ENCODE assay signal across 22 cellular contexts in genomic region chr9:108832179-108832500, GRCh38. TPM values are rescaled to one million over a fixed set of nuclear protein-coding genes. Genes with fewer than 3 reads are reported as not detected.
A peak's percentile ranks its signal among the peaks of the same experiment; 100 is the strongest.
DNase-seq lines count a peak whose midpoint lies in the region; ATAC-seq, FAIRE-seq and TF ChIP-seq lines count a peak whose summit lies in the region.
"Had no signal": no experiment of that assay in that cellular context is flagged by ENCODE, and none has a peak within 500 bp of the region (broad histone marks: within the 10 kb centered on the region; RNA-seq: fewer than 3 reads in every experiment).

No MANE protein-coding gene starts in this region.

- H3K79me2 ChIP-seq in HepG2 (ENCODE audit: insufficient read depth, low read length) = no peaks in the 10 kb centered on the region
- no peaks in the 10 kb centered on the region for H3K79me2 ChIP-seq in keratinocyte (ENCODE audit: control insufficient read depth, insufficient read depth, low read length)

- H2AFZ ChIP-seq in HepG2 (ENCODE audit: low read length) = no peak overlapping the region
- no peak overlapping the region for H2AFZ ChIP-seq in keratinocyte (ENCODE audit: control insufficient read depth, low read length)

- H3K4me1 Mint-ChIP-seq in naive thymus-derived CD8-positive, alpha-beta T cell = peaks cover 0 to 20% (median 0%) of the 10 kb centered on the region in 4 donors

- BruUV-seq in HepG2 (replicated peaks; lab: Mats Ljungman, UMichigan) = no TSS peak

- H3K36me3 ChIP-seq in right lobe of liver (no peaks in the 10 kb centered on the region), HepG2 (replicated peaks in 1 of 2; ENCODE audit: control insufficient read depth in 1 of 2, insufficient read depth in 2 of 2, low read length in 2 of 2) (no peaks in the 10 kb centered on the region), RWPE2 (ENCODE audit: low read depth) (no peaks in the 10 kb centered on the region), keratinocyte (ENCODE audit: control insufficient read depth in 2 of 2, extremely low read depth in 1 of 2, insufficient read depth in 2 of 2, low read length in 2 of 2) (no peaks in the 10 kb centered on the region)
- H3K36me3 ChIP-seq: BE2C had no signal

- TF ChIP-seq EP300 in HepG2 (IDR thresholded peaks at IDR 0.05; ENCODE audit: low read depth in 2 of 2, low read length in 2 of 2) = no peak
- TF ChIP-seq EP300 in HepG2 (CRISPR knock-in tag; IDR thresholded peaks at IDR 0.05; ENCODE audit: borderline replicate concordance) = no peak

- H3K4me3 Mint-ChIP-seq in naive thymus-derived CD8-positive, alpha-beta T cell = no peak overlapping the region
- H3K4me3 Mint-ChIP-seq: CD14-positive monocyte; CD4-positive, alpha-beta memory T cell; HFFc6 had no signal

- WGBS in right lobe of liver (ENCODE audit: insufficient coverage, low coverage, low lambda C conversion rate, missing lambda C conversion rate) = 50% methylated on average over 1 of the region's 3 CpGs
- WGBS in HepG2 (ENCODE audit: low lambda C conversion rate) = 82% methylated on average over 3 of the region's 3 CpGs

- no peaks in the 10 kb centered on the region for H3K36me3 Mint-ChIP-seq in naive thymus-derived CD8-positive, alpha-beta T cell
- H3K36me3 Mint-ChIP-seq: CD14-positive monocyte; CD4-positive, alpha-beta memory T cell had no signal

- H3K9me1 ChIP-seq in keratinocyte (ENCODE audit: control insufficient read depth, extremely low read depth, insufficient read depth, low read length) = no peaks in the 10 kb centered on the region

- intact Hi-C loops in right lobe of liver (cut with DNase I) = no loop called here
- intact Hi-C loops in HepG2 (cut with micrococcal nuclease; ENCODE audit: unreplicated experiment) = no loop called here

- FAIRE-seq in HepG2 (lab: Jason Lieb, UNC) = no peak
- FAIRE-seq in keratinocyte (lab: Jason Lieb, UNC) = no peak
- no peak for FAIRE-seq in GM12892 (lab: Jason Lieb, UNC)
- FAIRE-seq: A204.1 had no signal

- TF ChIP-seq CTCF in right lobe of liver (IDR thresholded peaks at IDR 0.05) (no peak), HepG2 (CRISPR knock-in tag; IDR thresholded peaks at IDR 0.05) (no peak), RWPE2 (IDR thresholded peaks at IDR 0.05; ENCODE audit: poor library complexity, severe bottlenecking) (no peak), keratinocyte (optimal IDR thresholded peaks at IDR 0.05 in 1 of 3, IDR thresholded peaks at IDR 0.05 in 1 of 3, conservative IDR thresholded peaks at IDR 0.05 in 1 of 3; ENCODE audit: extremely low read depth in 1 of 3, insufficient read depth in 2 of 3, low read length in 3 of 3) (no peak)

- H3K4me2 ChIP-seq in HepG2 (ENCODE audit: low read depth, low read length) (no peak overlapping the region), keratinocyte (ENCODE audit: control insufficient read depth, extremely low read depth, insufficient read depth, low read depth, low read length) (peak overlapping the region; percentile 52)

- POLR2A ChIA-PET in HepG2 (lab: Yijun Ruan, JAX) = no interaction called here
- POLR2A ChIA-PET in naive thymus-derived CD8-positive, alpha-beta T cell (lab: Charles Lee) = no interaction called here

- in situ Hi-C loops in HepG2 (cut with HindIII; ENCODE audit: extremely low pct_ligation_motif_present, low pct_unique_long_range_greater_than_20kb) = no loop called here

- DNase-seq in right lobe of liver (no peak), HepG2 (ENCODE audit: low spot score) (no peak), RWPE2 (ENCODE audit: low spot score) (no peak), keratinocyte (ENCODE audit: low read depth, low spot score) (no peak), GM12892 (ENCODE audit: insufficient read length) (no peak)
- DNase-seq in activated CD8-positive, alpha-beta memory T cell treated with anti-CD3 and anti-CD28 coated beads, Interleukin-2, amount 50 U/mL, for 48 hours = no peak
- no peak for DNase-seq in naive thymus-derived CD8-positive, alpha-beta T cell
- DNase-seq: ACHN; BE2C; CD4-positive, alpha-beta memory T cell; DMS153; DMS79; GF-D8; GOT3; H7; HFFc6; IMR-90 had no signal

- H3K27ac Mint-ChIP-seq in naive thymus-derived CD8-positive, alpha-beta T cell = no peak overlapping the region
- H3K27ac Mint-ChIP-seq: CD14-positive monocyte; CD4-positive, alpha-beta memory T cell; HFFc6 had no signal

- H3K27me3 Mint-ChIP-seq in naive thymus-derived CD8-positive, alpha-beta T cell = peaks cover 0 to 9% (median 2%) of the 10 kb centered on the region in 5 donors

- dilution Hi-C loops in keratinocyte (cut with MboI; ENCODE audit: extremely low pct_ligation_motif_present, low sequenced_read_pairs) = no loop called here

- CTCF ChIA-PET in HepG2 (lab: Yijun Ruan, JAX; ENCODE audit: low intra/inter-chr PET ratio, low total read pairs) = no interaction called here

- no peaks in the 10 kb centered on the region for H4K20me1 ChIP-seq in HepG2 (ENCODE audit: insufficient read depth, low read length)
- no peaks in the 10 kb centered on the region for H4K20me1 ChIP-seq in keratinocyte (ENCODE audit: control insufficient read depth, extremely low read depth, insufficient read depth, low read length)

- H3K9ac ChIP-seq in HepG2 (ENCODE audit: insufficient read depth, low read depth, low read length) = no peak overlapping the region
- H3K9ac ChIP-seq in keratinocyte (ENCODE audit: control insufficient read depth, extremely low read depth, insufficient read depth, low read length) = no peak overlapping the region

- ATAC-seq in right lobe of liver (peak in 3 of 4 donors; percentile 25 to 81 (median 48)), HepG2 (no peak), RWPE2 (ENCODE audit: low read depth) (no peak)
- no peak for ATAC-seq in naive thymus-derived CD8-positive, alpha-beta T cell

- H3K9me3 Mint-ChIP-seq in naive thymus-derived CD8-positive, alpha-beta T cell = no peaks in the 10 kb centered on the region
- H3K9me3 Mint-ChIP-seq: CD4-positive, alpha-beta memory T cell; HFFc6 had no signal

- TF ChIP-seq RAD21 in HepG2 (CRISPR knock-in tag; IDR thresholded peaks at IDR 0.05) = no peak

- H3K27me3 ChIP-seq in right lobe of liver (no peaks in the 10 kb centered on the region), HepG2 (ENCODE audit: control insufficient read depth in 1 of 2, insufficient read depth in 2 of 2, low read length in 2 of 2) (no peaks in the 10 kb centered on the region), RWPE2 (ENCODE audit: insufficient read depth, poor library complexity, severe bottlenecking) (no peaks in the 10 kb centered on the region), keratinocyte (ENCODE audit: control insufficient read depth, extremely low read depth, insufficient read depth, low read length) (no peaks in the 10 kb centered on the region)
- H3K27me3 ChIP-seq: BE2C had no signal

- H3K4me3 ChIP-seq in right lobe of liver = no peak overlapping the region
- H3K4me3 ChIP-seq in HepG2 (replicated peaks in 1 of 3; ENCODE audit: insufficient read depth in 1 of 3, low read depth in 2 of 3, low read length in 3 of 3) = no peak overlapping the region
- no peak overlapping the region for H3K4me3 ChIP-seq in RWPE2 (ENCODE audit: severe bottlenecking)
- no peak overlapping the region for H3K4me3 ChIP-seq in keratinocyte (ENCODE audit: control insufficient read depth in 2 of 3, extremely low read depth in 1 of 3, insufficient read depth in 2 of 3, low read depth in 1 of 3, low read length in 3 of 3)

- H3K4me1 ChIP-seq in right lobe of liver = no peaks in the 10 kb centered on the region
- H3K4me1 ChIP-seq in HepG2 (ENCODE audit: insufficient read depth, low read length) = peaks cover 29% of the 10 kb centered on the region
- H3K4me1 ChIP-seq in RWPE2 (ENCODE audit: insufficient read depth, poor library complexity, severe bottlenecking) = peaks cover 48% of the 10 kb centered on the region
- H3K4me1 ChIP-seq in keratinocyte (ENCODE audit: control insufficient read depth, extremely low read depth, insufficient read depth, low read length) = peaks cover 58% of the 10 kb centered on the region
- H3K4me1 ChIP-seq: BE2C had no signal

- H3K9me3 ChIP-seq in right lobe of liver (no peaks in the 10 kb centered on the region), HepG2 (ENCODE audit: low read length) (no peaks in the 10 kb centered on the region), RWPE2 (ENCODE audit: severe bottlenecking) (no peaks in the 10 kb centered on the region), keratinocyte (ENCODE audit: control insufficient read depth, low read depth, low read length) (no peaks in the 10 kb centered on the region)
- H3K9me3 ChIP-seq: BE2C had no signal

- TF ChIP-seq POLR2A in right lobe of liver (IDR thresholded peaks at IDR 0.05) = no peak
- no peak for TF ChIP-seq POLR2A in HepG2 (IDR thresholded peaks at IDR 0.05; ENCODE audit: insufficient read depth in 1 of 2, low read depth in 2 of 2, low read length in 2 of 2)
- TF ChIP-seq POLR2A in GM12892 (IDR thresholded peaks at IDR 0.05; ENCODE audit: low read depth, low read length) = no peak

- H3K27ac ChIP-seq in right lobe of liver (no peak overlapping the region), HepG2 (ENCODE audit: extremely low read length, insufficient read depth, low read length) (no peak overlapping the region), RWPE2 (ENCODE audit: poor library complexity, severe bottlenecking) (peak overlapping the region; percentile 100), keratinocyte (ENCODE audit: control insufficient read depth, insufficient read depth, low read length) (peak overlapping the region; percentile 55)
- H3K27ac ChIP-seq: HL-60 had no signal

RNA-seq across cellular contexts. Expression of gene ACTL7B, which starts 23.6 kb away (rescaled TPM):
- total RNA-seq in right lobe of liver (not detected), HepG2 (2016; rRNA removed; fragmentation: Illumina TruSeq; extraction: Trizol) (0.07 TPM in 1 of 2 replicates, not detected in the other)
- total RNA-seq in HepG2 (2016; cell fraction: cytosol; rRNA removed; fragmentation: Illumina TruSeq; extraction: Trizol; ENCODE audit: low read depth) = not detected in 2 replicates
- 0.13 TPM in 1 of 2 replicates, not detected in the other for total RNA-seq in HepG2 (2016; cell fraction: insoluble cytoplasmic fraction; rRNA removed; fragmentation: Illumina TruSeq; extraction: Trizol)
- not detected in 2 replicates for total RNA-seq in HepG2 (2016; cell fraction: membrane; rRNA removed; fragmentation: Illumina TruSeq; extraction: Trizol)
- total RNA-seq in HepG2 (2016; cell fraction: nucleus; rRNA removed; fragmentation: Illumina TruSeq; extraction: Trizol) = 0.50 and 0.60 TPM in 2 replicates
- polyA plus RNA-seq in HepG2 (2011; rRNA removed) (0.07 and 0.11 TPM in 2 replicates), keratinocyte (0.04 TPM in 1 of 3 replicates, not detected in the others)
- 0.04 TPM in 1 of 2 replicates, not detected in the other for polyA plus RNA-seq in HepG2 (2011; cell fraction: cytosol; rRNA removed)
- polyA plus RNA-seq in HepG2 (2011; cell fraction: nucleus; rRNA removed) = 0.90 and 1.2 TPM in 2 replicates
- 0.07 TPM in 1 of 2 replicates, not detected in the other for polyA plus RNA-seq in HepG2 (2012)
- not detected in 2 replicates for polyA plus RNA-seq in HepG2 (2016; cell fraction: cytosol; fragmentation: Illumina TruSeq; extraction: Trizol; ENCODE audit: low read depth)
- not detected in 2 replicates for polyA plus RNA-seq in HepG2 (2016; cell fraction: insoluble cytoplasmic fraction; fragmentation: Illumina TruSeq; extraction: Trizol; ENCODE audit: low read depth)
- polyA plus RNA-seq in HepG2 (2016; cell fraction: membrane; fragmentation: Illumina TruSeq; extraction: Trizol; ENCODE audit: low read depth) = not detected in 2 replicates
- 0.81 and 0.96 TPM in 2 replicates for polyA plus RNA-seq in HepG2 (2016; cell fraction: nucleus; fragmentation: Illumina TruSeq; extraction: Trizol; ENCODE audit: insufficient read depth, low read depth)
- polyA minus RNA-seq in HepG2 (2011; rRNA and poly(A)+ RNA removed; ENCODE audit: low replicate concordance) = 0.09 and 0.16 TPM in 2 replicates
- polyA minus RNA-seq in HepG2 (2011; cell fraction: cytosol; rRNA and poly(A)+ RNA removed) = not detected in 2 replicates
- polyA minus RNA-seq in HepG2 (2011; cell fraction: nucleus; rRNA and poly(A)+ RNA removed) = 1.4 and 2.0 TPM in 2 replicates
- polyA plus RNA-seq in keratinocyte (2011; ENCODE audit: low read depth) = not detected
- polyA plus RNA-seq in keratinocyte (2011; cell fraction: cytosol; rRNA removed) = not detected in 2 replicates
- polyA plus RNA-seq in keratinocyte (2011; cell fraction: nucleus; rRNA removed) = 0.09 and 0.13 TPM in 2 replicates
- not detected in 2 replicates for polyA plus RNA-seq in keratinocyte (2012; ENCODE audit: low replicate concordance)
- polyA minus RNA-seq in keratinocyte = 0.10 to 0.30 TPM in 2 of 3 replicates, not detected in the other
- polyA minus RNA-seq in keratinocyte (2011; cell fraction: cytosol; rRNA and poly(A)+ RNA removed) = not detected
- polyA minus RNA-seq in keratinocyte (2011; cell fraction: nucleus; rRNA and poly(A)+ RNA removed) = 0.21 and 0.70 TPM in 2 replicates
- under 1 TPM in 1 of 2 experiments, not detected in 1; 0.21 TPM for total RNA-seq in naive thymus-derived CD8-positive, alpha-beta T cell
- polyA plus RNA-seq in naive thymus-derived CD8-positive, alpha-beta T cell = not detected
- not detected for polyA plus RNA-seq in GM12892 (2012; ENCODE audit: missing spikeins)
- total RNA-seq: Daoy, H7, HFFc6, HT1080, IMR-90 had no signal
- polyA plus RNA-seq: CD14-positive monocyte; CD4-positive, alpha-beta memory T cell; IMR-90 had no signal

RNA-seq across cellular contexts. Expression of gene ACTL7A, which starts 29.9 kb away (rescaled TPM):
- not detected for total RNA-seq in right lobe of liver
- total RNA-seq in HepG2 (2016; rRNA removed; fragmentation: Illumina TruSeq; extraction: Trizol) = not detected in 2 replicates
- not detected in 2 replicates for total RNA-seq in HepG2 (2016; cell fraction: cytosol; rRNA removed; fragmentation: Illumina TruSeq; extraction: Trizol; ENCODE audit: low read depth)
- total RNA-seq in HepG2 (2016; cell fraction: insoluble cytoplasmic fraction; rRNA removed; fragmentation: Illumina TruSeq; extraction: Trizol) = not detected in 2 replicates
- not detected in 2 replicates for total RNA-seq in HepG2 (2016; cell fraction: membrane; rRNA removed; fragmentation: Illumina TruSeq; extraction: Trizol)
- not detected in 2 replicates for total RNA-seq in HepG2 (2016; cell fraction: nucleus; rRNA removed; fragmentation: Illumina TruSeq; extraction: Trizol)
- not detected in 2 replicates for polyA plus RNA-seq in HepG2 (2011; rRNA removed)
- not detected in 2 replicates for polyA plus RNA-seq in HepG2 (2011; cell fraction: cytosol; rRNA removed)
- polyA plus RNA-seq in HepG2 (2011; cell fraction: nucleus; rRNA removed) = not detected in 2 replicates
- polyA plus RNA-seq in HepG2 (2012) = not detected in 2 replicates
- polyA plus RNA-seq in HepG2 (2016; cell fraction: cytosol; fragmentation: Illumina TruSeq; extraction: Trizol; ENCODE audit: low read depth) = not detected in 2 replicates
- not detected in 2 replicates for polyA plus RNA-seq in HepG2 (2016; cell fraction: insoluble cytoplasmic fraction; fragmentation: Illumina TruSeq; extraction: Trizol; ENCODE audit: low read depth)
- not detected in 2 replicates for polyA plus RNA-seq in HepG2 (2016; cell fraction: membrane; fragmentation: Illumina TruSeq; extraction: Trizol; ENCODE audit: low read depth)
- polyA plus RNA-seq in HepG2 (2016; cell fraction: nucleus; fragmentation: Illumina TruSeq; extraction: Trizol; ENCODE audit: insufficient read depth, low read depth) = not detected in 2 replicates
- polyA minus RNA-seq in HepG2 (2011; rRNA and poly(A)+ RNA removed; ENCODE audit: low replicate concordance) = not detected in 2 replicates
- polyA minus RNA-seq in HepG2 (2011; cell fraction: cytosol; rRNA and poly(A)+ RNA removed) = not detected in 2 replicates
- polyA minus RNA-seq in HepG2 (2011; cell fraction: nucleus; rRNA and poly(A)+ RNA removed) = not detected in 2 replicates
- polyA plus RNA-seq in keratinocyte = not detected in 3 replicates
- polyA plus RNA-seq in keratinocyte (2011; ENCODE audit: low read depth) = not detected
- not detected in 2 replicates for polyA plus RNA-seq in keratinocyte (2011; cell fraction: cytosol; rRNA removed)
- polyA plus RNA-seq in keratinocyte (2011; cell fraction: nucleus; rRNA removed) = not detected in 2 replicates
- polyA plus RNA-seq in keratinocyte (2012; ENCODE audit: low replicate concordance) = not detected in 2 replicates
- polyA minus RNA-seq in keratinocyte = not detected in 3 replicates
- not detected for polyA minus RNA-seq in keratinocyte (2011; cell fraction: cytosol; rRNA and poly(A)+ RNA removed)
- not detected in 2 replicates for polyA minus RNA-seq in keratinocyte (2011; cell fraction: nucleus; rRNA and poly(A)+ RNA removed)
- not detected for total RNA-seq in naive thymus-derived CD8-positive, alpha-beta T cell
- not detected for polyA plus RNA-seq in naive thymus-derived CD8-positive, alpha-beta T cell
- not detected for polyA plus RNA-seq in GM12892 (2012; ENCODE audit: missing spikeins)
- total RNA-seq: CD4-positive, alpha-beta memory T cell; Daoy; H7; HFFc6; HT1080; IMR-90 had no signal
- polyA plus RNA-seq: CD14-positive monocyte; CD4-positive, alpha-beta memory T cell; IMR-90 had no signal

Comparison
In these comparisons a context has a peak if more than half of its experiments do, and no peak if none do; other contexts are left out.
1. ATAC-seq: peak in right lobe of liver (3 of 4); none in HepG2 (single experiment), RWPE2 (single experiment) and naive thymus-derived CD8-positive, alpha-beta T cell (0 of 2).
2. H3K27ac ChIP-seq: peak in RWPE2 (single experiment) and keratinocyte (single experiment); none in right lobe of liver (0 of 3) and HepG2 (single experiment).